Comparison of ENCODE assay signal across 31 cellular contexts in the genomic region with DNA sequence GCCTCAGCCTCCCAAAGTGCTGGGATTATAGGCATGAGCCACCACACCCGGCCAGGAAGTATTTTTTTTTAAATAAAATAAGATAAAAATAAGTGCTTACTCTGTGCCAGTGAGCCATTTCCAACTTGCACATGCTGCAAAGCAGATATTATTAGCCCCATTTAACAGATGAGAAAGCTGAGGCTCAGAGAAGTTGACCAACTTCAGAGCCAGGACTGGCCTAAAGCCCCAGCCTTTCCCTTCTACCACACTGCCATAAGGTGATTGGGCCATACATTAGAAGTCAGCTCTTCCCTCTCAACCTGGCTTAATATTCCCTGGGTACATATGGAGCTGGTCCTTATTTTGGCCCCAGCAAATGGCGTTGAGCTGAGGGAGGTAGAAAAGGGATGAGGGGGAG. TPM values are rescaled to one million over a fixed set of nuclear protein-coding genes. Genes with fewer than 3 reads are reported as not detected.
A peak's percentile ranks its signal among the peaks of the same experiment; 100 is the strongest.
DNase-seq lines count a peak whose midpoint lies in the region; ATAC-seq, FAIRE-seq and TF ChIP-seq lines count a peak whose summit lies in the region.
"Had no signal": no experiment of that assay in that cellular context is flagged by ENCODE, and none has a peak within 500 bp of the region (broad histone marks: within the 10 kb centered on the region; RNA-seq: fewer than 3 reads in every experiment).

No MANE protein-coding gene starts in this region.

- CTCF ChIA-PET in activated naive CD4-positive, alpha-beta T cell treated with anti-CD3 and anti-CD28 coated beads for 36 hours (lab: Charles Lee): interaction anchor here (1.5 kb wide), 1 partner anchor 34 kb away, joined by 3 read pairs; no protein-coding TSS in a partner anchor
- CTCF ChIA-PET in WTC11 (lab: Charles Lee): interaction anchor here (1.0 to 1.7 kb wide), 4 partner anchors 9 to 70 kb away, joined by 4 to 13 read pairs (median 6); no protein-coding TSS in a partner anchor
- CTCF ChIA-PET in K562 (lab: Yijun Ruan, JAX; ENCODE audit: low intra/inter-chr PET ratio): no interaction called here

- H4K91ac ChIP-seq in mesenchymal stem cell (ENCODE audit: low read length): no peak overlapping the region

- no peak overlapping the region for H2BK5ac ChIP-seq in mesenchymal stem cell (ENCODE audit: low read depth, low read length, poor library complexity, severe bottlenecking)

- H3K4ac ChIP-seq in mesenchymal stem cell (ENCODE audit: low read depth in 1 of 2, low read length in 2 of 2): no peak overlapping the region

- DNase-seq in activated naive CD4-positive, alpha-beta T cell treated with anti-CD3 and anti-CD28 coated beads for 36 hours: no peak
- DNase-seq in WTC11 (ENCODE audit: low spot score): no peak
- DNase-seq in K562 (ENCODE audit: extremely low read depth in 1 of 4, low spot score in 3 of 4): no peak
- DNase-seq in mesenchymal stem cell: no peak
- no peak for DNase-seq in stimulated activated CD4-positive, alpha-beta T cell treated with anti-CD3 and anti-CD28 coated beads, Interleukin-2, amount 100 ng/mL, for 24 hours
- DNase-seq: 8988T; ACHN; BE2C; C1 segment of cervical spinal cord; CD4-positive, alpha-beta memory T cell; CD4-positive, CD25-positive, alpha-beta regulatory T cell; CD8-positive, alpha-beta memory T cell; COR-L47; DMS 273 treated with DMSO at 0.1 percent for 48 hours; DMS153; DMS53; DMS79; DND-41; EL; GDM1 had no signal

- H2AFZ ChIP-seq in K562 (ENCODE audit: low read depth, low read length) (no peak overlapping the region), mesenchymal stem cell (ENCODE audit: low read depth, low read length) (no peak overlapping the region)

- no peaks in the 10 kb centered on the region for H3K9me3 Mint-ChIP-seq in activated naive CD4-positive, alpha-beta T cell treated with anti-CD3 and anti-CD28 coated beads, Interleukin-2, amount 50 U/mL, for 24 hours
- no peaks in the 10 kb centered on the region for H3K9me3 Mint-ChIP-seq in activated naive CD4-positive, alpha-beta T cell treated with anti-CD3 and anti-CD28 coated beads for 36 hours
- H3K9me3 Mint-ChIP-seq in WTC11: no peaks in the 10 kb centered on the region
- H3K9me3 Mint-ChIP-seq: CD4-positive, CD25-positive, alpha-beta regulatory T cell; CD8-positive, alpha-beta memory T cell had no signal

- H3K9ac ChIP-seq in K562 (ENCODE audit: insufficient read depth in 1 of 2, low read depth in 2 of 2, low read length in 2 of 2): no peak overlapping the region
- H3K9ac ChIP-seq in mesenchymal stem cell (ENCODE audit: low read length): no peak overlapping the region
- H3K9ac ChIP-seq: BLaER1 had no signal

- no peak for TF ChIP-seq EP300 in K562 (IDR thresholded peaks at IDR 0.05; ENCODE audit: low read length)

- no peak overlapping the region for H2BK120ac ChIP-seq in mesenchymal stem cell (ENCODE audit: low read depth, low read length)

- intact Hi-C loops in activated naive CD4-positive, alpha-beta T cell treated with anti-CD3 and anti-CD28 coated beads for 36 hours (cut with micrococcal nuclease): no loop called here
- intact Hi-C loops in K562 (cut with micrococcal nuclease): no loop called here

- 3% methylated on average over 2 of the region's 2 CpGs for WGBS in K562 (ENCODE audit: insufficient coverage, low coverage, missing lambda C conversion rate)
- 42% methylated on average over 1 of the region's 2 CpGs for WGBS in mesenchymal stem cell

- no peak for FAIRE-seq in K562 (lab: Jason Lieb, UNC)
- FAIRE-seq: A204.1, GM12878, GM12892, GM18507 had no signal

- H4K20me1 ChIP-seq in K562 (replicated peaks; ENCODE audit: control insufficient read depth, insufficient read depth, low read length): 0 out of 2 replicates have a peak, but pooled peaks cover 7% of the 10 kb centered on the region
- H4K20me1 ChIP-seq: BLaER1 had no signal

- H3K4me3 Mint-ChIP-seq in activated naive CD4-positive, alpha-beta T cell treated with anti-CD3 and anti-CD28 coated beads, Interleukin-2, amount 50 U/mL, for 24 hours: no peak overlapping the region
- H3K4me3 Mint-ChIP-seq in activated naive CD4-positive, alpha-beta T cell treated with anti-CD3 and anti-CD28 coated beads for 36 hours: no peak overlapping the region
- H3K4me3 Mint-ChIP-seq in WTC11: no peak overlapping the region
- H3K4me3 Mint-ChIP-seq: CD4-positive, alpha-beta memory T cell; CD8-positive, alpha-beta memory T cell had no signal

- no peak overlapping the region for H3K27ac ChIP-seq in K562 (ENCODE audit: extremely low read depth, low read depth, low read length)
- H3K27ac ChIP-seq in mesenchymal stem cell (ENCODE audit: low read length, poor library complexity, severe bottlenecking): no peak overlapping the region
- H3K27ac ChIP-seq: BLaER1 had no signal

- no peaks in the 10 kb centered on the region for H3K36me3 ChIP-seq in K562 (ENCODE audit: control insufficient read depth, insufficient read depth, low read length)
- no peaks in the 10 kb centered on the region for H3K36me3 ChIP-seq in mesenchymal stem cell (ENCODE audit: control insufficient read depth in 1 of 2, insufficient read depth in 2 of 2, low read depth in 1 of 2, low read length in 2 of 2)
- H3K36me3 ChIP-seq: BE2C, BLaER1 had no signal

- no peak for TF ChIP-seq POLR2A in K562 (conservative IDR thresholded peaks at IDR 0.05)

- peak overlapping the region; percentile 72 for H3K27ac Mint-ChIP-seq in activated naive CD4-positive, alpha-beta T cell treated with anti-CD3 and anti-CD28 coated beads, Interleukin-2, amount 50 U/mL, for 24 hours
- no peak overlapping the region for H3K27ac Mint-ChIP-seq in activated naive CD4-positive, alpha-beta T cell treated with anti-CD3 and anti-CD28 coated beads for 36 hours
- H3K27ac Mint-ChIP-seq in WTC11: peak overlapping the region; percentile 84; the same call in 1 of the 2 replicates
- H3K27ac Mint-ChIP-seq: CD4-positive, alpha-beta memory T cell; CD4-positive, CD25-positive, alpha-beta regulatory T cell had no signal

- H2BK12ac ChIP-seq in mesenchymal stem cell (ENCODE audit: low read length in 2 of 2): no peak overlapping the region

- no peaks in the 10 kb centered on the region for H3K4me1 Mint-ChIP-seq in activated naive CD4-positive, alpha-beta T cell treated with anti-CD3 and anti-CD28 coated beads, Interleukin-2, amount 50 U/mL, for 24 hours
- H3K4me1 Mint-ChIP-seq in activated naive CD4-positive, alpha-beta T cell treated with anti-CD3 and anti-CD28 coated beads for 36 hours (ENCODE audit: low read depth): no peaks in the 10 kb centered on the region
- peaks cover 37% of the 10 kb centered on the region for H3K4me1 Mint-ChIP-seq in WTC11
- H3K4me1 Mint-ChIP-seq: CD14-positive monocyte; CD4-positive, alpha-beta memory T cell; CD4-positive, CD25-positive, alpha-beta regulatory T cell; CD8-positive, alpha-beta memory T cell had no signal

- no peak for TF ChIP-seq CTCF in WTC11 (IDR thresholded peaks at IDR 0.05)
- no peak for TF ChIP-seq CTCF in K562 (IDR thresholded peaks at IDR 0.05 in 2 of 3, conservative IDR thresholded peaks at IDR 0.05 in 1 of 3; ENCODE audit: insufficient read depth in 2 of 3, low read depth in 1 of 3, low read length in 3 of 3)

- no peaks in the 10 kb centered on the region for H3K27me3 Mint-ChIP-seq in activated naive CD4-positive, alpha-beta T cell treated with anti-CD3 and anti-CD28 coated beads, Interleukin-2, amount 50 U/mL, for 24 hours
- H3K27me3 Mint-ChIP-seq in activated naive CD4-positive, alpha-beta T cell treated with anti-CD3 and anti-CD28 coated beads for 36 hours (ENCODE audit: low read depth): no peaks in the 10 kb centered on the region
- H3K27me3 Mint-ChIP-seq in WTC11 (ENCODE audit: low read depth): peaks cover 7% of the 10 kb centered on the region

- no peak overlapping the region for H2BK15ac ChIP-seq in mesenchymal stem cell (ENCODE audit: low read depth, poor library complexity, severe bottlenecking)

- H3K27me3 ChIP-seq in K562 (ENCODE audit: control insufficient read depth in 2 of 2, insufficient read depth in 2 of 2, low read length in 2 of 2): peaks cover 22 to 47% of the 10 kb centered on the region in 2 experiments
- peaks cover 33 to 40% of the 10 kb centered on the region in 2 experiments for H3K27me3 ChIP-seq in mesenchymal stem cell (ENCODE audit: control insufficient read depth in 1 of 2, insufficient read depth in 1 of 2, low read length in 2 of 2)
- H3K27me3 ChIP-seq: BLaER1 had no signal

- no peaks in the 10 kb centered on the region for H3K9me1 ChIP-seq in K562 (ENCODE audit: control insufficient read depth, insufficient read depth, low read length)

- no peak overlapping the region for H3K23ac ChIP-seq in mesenchymal stem cell (ENCODE audit: low read length in 2 of 2)

- no peak for TF ChIP-seq RAD21 in K562 (CRISPR knock-in tag; conservative IDR thresholded peaks at IDR 0.05 in 1 of 2, IDR thresholded peaks at IDR 0.05 in 1 of 2)

- BruUV-seq in K562 (replicated peaks; lab: Mats Ljungman, UMichigan): no TSS peak

- H2AK5ac ChIP-seq in mesenchymal stem cell (ENCODE audit: low read length, severe bottlenecking): no peak overlapping the region

- H3K4me1 ChIP-seq in K562 (replicated peaks in 1 of 2; ENCODE audit: control insufficient read depth in 2 of 2, insufficient read depth in 2 of 2, low read length in 2 of 2): no peaks in the 10 kb centered on the region
- H3K4me1 ChIP-seq in mesenchymal stem cell (ENCODE audit: control insufficient read depth, insufficient read depth, low read depth, low read length): no peaks in the 10 kb centered on the region
- H3K4me1 ChIP-seq: BE2C, BLaER1 had no signal

- H3K79me1 ChIP-seq in mesenchymal stem cell (replicated peaks; ENCODE audit: low read length, poor library complexity, severe bottlenecking): no peaks in the 10 kb centered on the region

- no peak for ATAC-seq in WTC11
- ATAC-seq in K562: no peak
- ATAC-seq: GM12878 had no signal

- in situ Hi-C loops in K562 (cut with MboI): no loop called here

- no peak overlapping the region for H3K18ac ChIP-seq in mesenchymal stem cell (ENCODE audit: low read depth in 1 of 2, low read length in 2 of 2)

- H4K8ac ChIP-seq in mesenchymal stem cell (ENCODE audit: low read length): no peak overlapping the region

- H3K4me3 ChIP-seq in K562: no peak overlapping the region
- no peak overlapping the region for H3K4me3 ChIP-seq in mesenchymal stem cell (ENCODE audit: insufficient read depth in 1 of 2, low read depth in 1 of 2, low read length in 2 of 2)
- H3K4me3 ChIP-seq: BLaER1, GM12878 had no signal

- H3K4me2 ChIP-seq in K562 (ENCODE audit: insufficient read depth, low read length) (no peak overlapping the region), mesenchymal stem cell (ENCODE audit: low read length, poor library complexity, severe bottlenecking) (no peak overlapping the region)
- H3K4me2 ChIP-seq: BLaER1 had no signal

- H3K36me3 Mint-ChIP-seq in activated naive CD4-positive, alpha-beta T cell treated with anti-CD3 and anti-CD28 coated beads, Interleukin-2, amount 50 U/mL, for 24 hours: peaks cover 1% of the 10 kb centered on the region
- H3K36me3 Mint-ChIP-seq in activated naive CD4-positive, alpha-beta T cell treated with anti-CD3 and anti-CD28 coated beads for 36 hours (ENCODE audit: low read depth): no peaks in the 10 kb centered on the region
- H3K36me3 Mint-ChIP-seq in WTC11: no peaks in the 10 kb centered on the region
- H3K36me3 Mint-ChIP-seq: CD14-positive monocyte had no signal

- POLR2A ChIA-PET in WTC11 (lab: Charles Lee): no interaction called here
- POLR2A ChIA-PET in K562 (lab: Yijun Ruan, JAX): interaction anchor here (1.5 kb wide), 1 partner anchor 14 kb away, joined by 5 read pairs; no protein-coding TSS in a partner anchor

- no peak overlapping the region for H3K14ac ChIP-seq in mesenchymal stem cell (ENCODE audit: low read length in 2 of 2)

- no peaks in the 10 kb centered on the region for H3K79me2 ChIP-seq in K562 (ENCODE audit: control insufficient read depth, insufficient read depth, low read length)

- H3K9me3 ChIP-seq in K562 (replicated peaks; ENCODE audit: control insufficient read depth, insufficient read depth, low read depth, low read length) (no peaks in the 10 kb centered on the region), mesenchymal stem cell (ENCODE audit: control insufficient read depth, low read length) (no peaks in the 10 kb centered on the region)
- H3K9me3 ChIP-seq: BE2C, BLaER1 had no signal

RNA-seq across cellular contexts. Expression of gene NEUROD2, which starts 25.1 kb away (rescaled TPM):
- total RNA-seq in activated naive CD4-positive, alpha-beta T cell treated with anti-CD3 and anti-CD28 coated beads for 36 hours: not detected
- total RNA-seq in WTC11 (2021): not detected in 3 replicates
- total RNA-seq in K562 (2011; cell fraction: chromatin; rRNA removed; ENCODE audit: low replicate concordance): not detected in 2 replicates
- total RNA-seq in K562 (2011; cell fraction: nucleolus; rRNA removed): not detected in 2 replicates
- not detected in 2 replicates for total RNA-seq in K562 (2011; cell fraction: nucleoplasm; rRNA removed)
- not detected in 2 replicates for total RNA-seq in K562 (2014; rRNA removed)
- not detected in 2 replicates for total RNA-seq in K562 (2014; rRNA removed; fragmentation: Illumina TruSeq; extraction: Trizol)
- not detected in 2 replicates for total RNA-seq in K562 (2015; rRNA removed; fragmentation: Illumina TruSeq; extraction: Trizol)
- not detected in 2 replicates for total RNA-seq in K562 (2021)
- not detected in 2 replicates for polyA plus RNA-seq in K562 (2011; rRNA removed)
- not detected in 2 replicates for polyA plus RNA-seq in K562 (2011; cell fraction: cytosol; rRNA removed)
- polyA plus RNA-seq in K562 (2011; cell fraction: nucleus; rRNA removed): not detected in 2 replicates
- 0.01 TPM in 1 of 2 replicates, not detected in the other for polyA plus RNA-seq in K562 (2012)
- not detected in 2 replicates for polyA plus RNA-seq in K562 (2014; fragmentation: Illumina TruSeq; extraction: Trizol)
- polyA plus RNA-seq in K562 (2014; fragmentation: Nextera tagmentation; extraction: Ambion mirVana): not detected
- polyA plus RNA-seq in K562 (2014; rRNA removed): not detected in 2 replicates
- not detected in 2 replicates for polyA minus RNA-seq in K562 (2011; rRNA and poly(A)+ RNA removed)
- polyA minus RNA-seq in K562 (2011; cell fraction: cytosol; rRNA and poly(A)+ RNA removed): not detected in 2 replicates
- polyA minus RNA-seq in K562 (2011; cell fraction: nucleus; rRNA and poly(A)+ RNA removed): not detected in 2 replicates
- polyA plus RNA-seq in mesenchymal stem cell (2013, experiment 1 of 2): not detected
- not detected for polyA plus RNA-seq in mesenchymal stem cell (2013, experiment 2 of 2)
- total RNA-seq: A673; CD4-positive, alpha-beta memory T cell; CD4-positive, CD25-positive, alpha-beta regulatory T cell; CD8-positive, alpha-beta memory T cell; Daoy; G401; GM12878 had no signal
- polyA plus RNA-seq: AG04450; CD14-positive monocyte; CD4-positive, CD25-positive, alpha-beta regulatory T cell; CD8-positive, alpha-beta memory T cell; GM12878 had no signal

RNA-seq across cellular contexts. Expression of gene PPP1R1B, which starts 44.1 kb away (rescaled TPM):
- under 1 TPM in 1 of 2 experiments, not detected in 1; 0.14 TPM for total RNA-seq in activated naive CD4-positive, alpha-beta T cell treated with anti-CD3 and anti-CD28 coated beads for 36 hours
- 15.0 to 20.5 TPM (median 15.2 TPM) in 3 replicates for total RNA-seq in WTC11 (2021)
- total RNA-seq in K562 (2011; cell fraction: chromatin; rRNA removed; ENCODE audit: low replicate concordance): not detected in 2 replicates
- total RNA-seq in K562 (2011; cell fraction: nucleolus; rRNA removed): not detected in 2 replicates
- not detected in 2 replicates for total RNA-seq in K562 (2011; cell fraction: nucleoplasm; rRNA removed)
- total RNA-seq in K562 (2014; rRNA removed): not detected in 2 replicates
- total RNA-seq in K562 (2014; rRNA removed; fragmentation: Illumina TruSeq; extraction: Trizol): 0.07 TPM in 1 of 2 replicates, not detected in the other
- total RNA-seq in K562 (2015; rRNA removed; fragmentation: Illumina TruSeq; extraction: Trizol): not detected in 2 replicates
- 0.18 TPM in 1 of 2 replicates, not detected in the other for total RNA-seq in K562 (2021)
- 0.10 TPM in 1 of 2 replicates, not detected in the other for polyA plus RNA-seq in K562 (2011; rRNA removed)
- 0.15 TPM in 1 of 2 replicates, not detected in the other for polyA plus RNA-seq in K562 (2011; cell fraction: cytosol; rRNA removed)
- 0.07 TPM in 1 of 2 replicates, not detected in the other for polyA plus RNA-seq in K562 (2011; cell fraction: nucleus; rRNA removed)
- 0.06 and 0.14 TPM in 2 replicates for polyA plus RNA-seq in K562 (2012)
- polyA plus RNA-seq in K562 (2014; fragmentation: Illumina TruSeq; extraction: Trizol): 0.10 TPM in 1 of 2 replicates, not detected in the other
- under 1 TPM in 1 of 2 experiments, not detected in 1; 0.07 TPM for polyA plus RNA-seq in K562 (2014; fragmentation: Nextera tagmentation; extraction: Ambion mirVana)
- not detected in 2 replicates for polyA plus RNA-seq in K562 (2014; rRNA removed)
- polyA minus RNA-seq in K562 (2011; rRNA and poly(A)+ RNA removed): not detected in 2 replicates
- polyA minus RNA-seq in K562 (2011; cell fraction: cytosol; rRNA and poly(A)+ RNA removed): not detected in 2 replicates
- polyA minus RNA-seq in K562 (2011; cell fraction: nucleus; rRNA and poly(A)+ RNA removed): not detected in 2 replicates
- polyA plus RNA-seq in mesenchymal stem cell (2013, experiment 1 of 2): not detected
- polyA plus RNA-seq in mesenchymal stem cell (2013, experiment 2 of 2): not detected
- total RNA-seq: CD4-positive, alpha-beta memory T cell; CD4-positive, CD25-positive, alpha-beta regulatory T cell; CD8-positive, alpha-beta memory T cell; Daoy; GM12878 had no signal
- polyA plus RNA-seq: AG04450; CD14-positive monocyte; CD4-positive, alpha-beta memory T cell; CD4-positive, CD25-positive, alpha-beta regulatory T cell; CD8-positive, alpha-beta memory T cell had no signal

RNA-seq across cellular contexts. Expression of gene STARD3, which starts 54.3 kb away (rescaled TPM):
- 10 to 100 TPM; 56.1 to 56.8 TPM for total RNA-seq in activated naive CD4-positive, alpha-beta T cell treated with anti-CD3 and anti-CD28 coated beads for 36 hours
- total RNA-seq in WTC11 (2021): 64.9 to 75.3 TPM (median 65.4 TPM) in 3 replicates
- 89.9 and 212 TPM in 2 replicates for total RNA-seq in K562 (2011; cell fraction: chromatin; rRNA removed; ENCODE audit: low replicate concordance)
- total RNA-seq in K562 (2011; cell fraction: nucleolus; rRNA removed): 162 and 190 TPM in 2 replicates
- total RNA-seq in K562 (2011; cell fraction: nucleoplasm; rRNA removed): 132 TPM in 2 replicates
- 41.1 and 46.0 TPM in 2 replicates for total RNA-seq in K562 (2014; rRNA removed)
- total RNA-seq in K562 (2014; rRNA removed; fragmentation: Illumina TruSeq; extraction: Trizol): 18.6 and 22.0 TPM in 2 replicates
- total RNA-seq in K562 (2015; rRNA removed; fragmentation: Illumina TruSeq; extraction: Trizol): 31.6 and 32.1 TPM in 2 replicates
- total RNA-seq in K562 (2021): 60.2 and 69.3 TPM in 2 replicates
- polyA plus RNA-seq in K562 (2011; rRNA removed): 64.4 and 64.9 TPM in 2 replicates
- polyA plus RNA-seq in K562 (2011; cell fraction: cytosol; rRNA removed): 45.8 and 114 TPM in 2 replicates
- polyA plus RNA-seq in K562 (2011; cell fraction: nucleus; rRNA removed): 254 and 418 TPM in 2 replicates
- 58.5 and 83.7 TPM in 2 replicates for polyA plus RNA-seq in K562 (2012)
- polyA plus RNA-seq in K562 (2014; fragmentation: Illumina TruSeq; extraction: Trizol): 51.1 and 62.4 TPM in 2 replicates
- 1 to 10 TPM in 1 of 2 experiments, under 1 TPM in 1; 0.63 to 1.9 TPM for polyA plus RNA-seq in K562 (2014; fragmentation: Nextera tagmentation; extraction: Ambion mirVana)
- polyA plus RNA-seq in K562 (2014; rRNA removed): 79.9 and 87.0 TPM in 2 replicates
- polyA minus RNA-seq in K562 (2011; rRNA and poly(A)+ RNA removed): 27.4 and 54.1 TPM in 2 replicates
- 25.1 and 39.6 TPM in 2 replicates for polyA minus RNA-seq in K562 (2011; cell fraction: cytosol; rRNA and poly(A)+ RNA removed)
- 62.2 and 85.6 TPM in 2 replicates for polyA minus RNA-seq in K562 (2011; cell fraction: nucleus; rRNA and poly(A)+ RNA removed)
- polyA plus RNA-seq in mesenchymal stem cell (2013, experiment 1 of 2): 64.0 TPM
- 60.0 TPM for polyA plus RNA-seq in mesenchymal stem cell (2013, experiment 2 of 2)

Comparison
In these comparisons a context has a peak if more than half of its experiments do, and no peak if none do; other contexts are left out.
1. RNA of gene PPP1R1B, which starts 44.1 kb away (total RNA-seq): 15.0 to 20.5 TPM in WTC11; 0.14 TPM in activated naive CD4-positive, alpha-beta T cell treated with anti-CD3 and anti-CD28 coated beads for 36 hours and 0.07 to 0.18 TPM in K562; every median in the first group is over 10 times any median in the second.